26 cellular contexts compared by ENCODE assay signal in genomic region chr7:101890666-101891065, GRCh38.
A peak's percentile ranks its signal among the peaks of the same experiment; 100 is the strongest.
DNase-seq lines count a peak whose midpoint lies in the region; ATAC-seq and TF ChIP-seq lines count a peak whose summit lies in the region.
"Had no signal": no experiment of that assay in that cellular context is flagged by ENCODE, and none has a peak within 500 bp of the region (broad histone marks: within the 10 kb centered on the region; RNA-seq: fewer than 3 reads in every experiment).

No MANE protein-coding gene starts in this region.

- peak overlapping the region; percentile 38 for H3K9ac ChIP-seq in SU-DHL-6 (ENCODE audit: low read length)

- peak; percentile 18 for DNase-seq in CD1c-positive myeloid dendritic cell (ENCODE audit: extremely low spot score)
- DNase-seq in HL-60 (ENCODE audit: low read depth in 1 of 2, low spot score in 1 of 2), result no peak
- DNase-seq in uterus, result no peak
- no peak for DNase-seq in kidney tubule cell (ENCODE audit: low spot score)
- no peak for DNase-seq in upper lobe of right lung
- no peak for DNase-seq in stimulated activated naive CD8-positive, alpha-beta T cell treated with anti-CD3 and anti-CD28 coated beads, Interleukin-15, Interleukin-2, amounts not matched to agents 100 U/mL and 50 U/mL, for 24 hours
- DNase-seq: ACHN; BE2C; CD4-positive, alpha-beta memory T cell; COR-L47; DMS 273 treated with DMSO at 0.1 percent for 48 hours; DMS79; GF-D8; NCI-H1105; NCI-H1436 treated with DMSO at 0.1 percent for 48 hours; NCI-H187 treated with DMSO at 0.1 percent for 48 hours; NCI-H2227 treated with DMSO at 0.1 percent for 48 hours; NCI-H526 treated with DMSO at 0.1 percent for 48 hours; OCI-M1; Peyer's patch; SIG-M5; T-helper 17 cell had no signal

- no peaks in the 10 kb centered on the region for H3K27me3 ChIP-seq in HL-60 (ENCODE audit: insufficient read depth, poor library complexity, severe bottlenecking)
- H3K27me3 ChIP-seq in SU-DHL-6 (ENCODE audit: low read length), result no peaks in the 10 kb centered on the region
- H3K27me3 ChIP-seq in uterus, result no peaks in the 10 kb centered on the region
- no peaks in the 10 kb centered on the region for H3K27me3 ChIP-seq in upper lobe of right lung
- H3K27me3 ChIP-seq: BE2C, Peyer's patch had no signal

- H3F3A ChIP-seq in SU-DHL-6 (ENCODE audit: insufficient read depth), result peaks cover 45% of the 10 kb centered on the region

- no peak overlapping the region for H2AFZ ChIP-seq in SU-DHL-6 (ENCODE audit: low read depth, low read length, severe bottlenecking)

- H3K9me3 ChIP-seq in SU-DHL-6 (ENCODE audit: insufficient read depth, low read length), result no peaks in the 10 kb centered on the region
- H3K9me3 ChIP-seq in uterus, result no peaks in the 10 kb centered on the region
- no peaks in the 10 kb centered on the region for H3K9me3 ChIP-seq in upper lobe of right lung
- H3K9me3 ChIP-seq: BE2C, Peyer's patch had no signal

- ATAC-seq in upper lobe of right lung, result no peak
- no peak for ATAC-seq in stimulated activated naive CD8-positive, alpha-beta T cell treated with anti-CD3 and anti-CD28 coated beads, Interleukin-15, Interleukin-2, amounts not matched to agents 100 U/mL and 50 U/mL, for 24 hours
- ATAC-seq: HCT116, K562, T-helper 17 cell had no signal

- H3K36me3 ChIP-seq in SU-DHL-6 (ENCODE audit: low read length), result no peaks in the 10 kb centered on the region
- no peaks in the 10 kb centered on the region for H3K36me3 ChIP-seq in uterus
- H3K36me3 ChIP-seq in upper lobe of right lung, result no peaks in the 10 kb centered on the region
- H3K36me3 ChIP-seq: BE2C, Peyer's patch had no signal

- H4K20me1 ChIP-seq in SU-DHL-6 (ENCODE audit: low read depth, low read length), result peaks cover 10% of the 10 kb centered on the region; the same call in 1 of the 2 replicates

- no peak overlapping the region for H3K4me3 ChIP-seq in HL-60 (replicated peaks; ENCODE audit: insufficient read depth, low read length)
- no peak overlapping the region for H3K4me3 ChIP-seq in SU-DHL-6 (ENCODE audit: insufficient read depth, low read length, poor library complexity, severe bottlenecking)
- no peak overlapping the region for H3K4me3 ChIP-seq in uterus
- H3K4me3 ChIP-seq in upper lobe of right lung, result no peak overlapping the region
- H3K4me3 ChIP-seq: K562, Peyer's patch, SK-N-MC had no signal

- H3K4me2 ChIP-seq in SU-DHL-6 (ENCODE audit: low read depth, low read length, poor library complexity, severe bottlenecking), result peak overlapping the region; percentile 50

- TF ChIP-seq POLR2A in uterus (IDR thresholded peaks at IDR 0.05), result no peak

- intact Hi-C loops in uterus (cut with DNase I; ENCODE audit: low total_unique reads) (no loop called here), upper lobe of right lung (cut with DNase I) (no loop called here)

- H3K79me2 ChIP-seq in SU-DHL-6 (ENCODE audit: insufficient read depth, low read length), result peaks cover 99% of the 10 kb centered on the region

- peaks cover 0 to 5% of the 10 kb centered on the region in 2 donors for H3K4me1 ChIP-seq in uterus
- no peaks in the 10 kb centered on the region for H3K4me1 ChIP-seq in upper lobe of right lung
- H3K4me1 ChIP-seq: BE2C, Peyer's patch had no signal

- TF ChIP-seq CTCF in HL-60 (IDR thresholded peaks at IDR 0.05; ENCODE audit: insufficient read depth, low read length) (no peak), SU-DHL-6 (IDR thresholded peaks at IDR 0.05; ENCODE audit: insufficient read depth, low read length, poor library complexity, severe bottlenecking) (no peak), uterus (IDR thresholded peaks at IDR 0.05) (no peak), upper lobe of right lung (IDR thresholded peaks at IDR 0.05) (no peak)

- H3K27ac ChIP-seq in HL-60 (replicated peaks), result peak overlapping the region; percentile 59
- H3K27ac ChIP-seq in SU-DHL-6 (ENCODE audit: low read depth, low read length), result peak overlapping the region; percentile 73
- peak overlapping the region; percentile 88 to 90 for H3K27ac ChIP-seq in uterus
- no peak overlapping the region for H3K27ac ChIP-seq in upper lobe of right lung
- H3K27ac ChIP-seq: Peyer's patch, SK-N-MC had no signal

- H3K9me2 ChIP-seq in SU-DHL-6 (replicated peaks; ENCODE audit: insufficient read depth, low read length), result no peaks in the 10 kb centered on the region
